Comparison of ENCODE assay signal across 8 cellular contexts in the genomic region with DNA sequence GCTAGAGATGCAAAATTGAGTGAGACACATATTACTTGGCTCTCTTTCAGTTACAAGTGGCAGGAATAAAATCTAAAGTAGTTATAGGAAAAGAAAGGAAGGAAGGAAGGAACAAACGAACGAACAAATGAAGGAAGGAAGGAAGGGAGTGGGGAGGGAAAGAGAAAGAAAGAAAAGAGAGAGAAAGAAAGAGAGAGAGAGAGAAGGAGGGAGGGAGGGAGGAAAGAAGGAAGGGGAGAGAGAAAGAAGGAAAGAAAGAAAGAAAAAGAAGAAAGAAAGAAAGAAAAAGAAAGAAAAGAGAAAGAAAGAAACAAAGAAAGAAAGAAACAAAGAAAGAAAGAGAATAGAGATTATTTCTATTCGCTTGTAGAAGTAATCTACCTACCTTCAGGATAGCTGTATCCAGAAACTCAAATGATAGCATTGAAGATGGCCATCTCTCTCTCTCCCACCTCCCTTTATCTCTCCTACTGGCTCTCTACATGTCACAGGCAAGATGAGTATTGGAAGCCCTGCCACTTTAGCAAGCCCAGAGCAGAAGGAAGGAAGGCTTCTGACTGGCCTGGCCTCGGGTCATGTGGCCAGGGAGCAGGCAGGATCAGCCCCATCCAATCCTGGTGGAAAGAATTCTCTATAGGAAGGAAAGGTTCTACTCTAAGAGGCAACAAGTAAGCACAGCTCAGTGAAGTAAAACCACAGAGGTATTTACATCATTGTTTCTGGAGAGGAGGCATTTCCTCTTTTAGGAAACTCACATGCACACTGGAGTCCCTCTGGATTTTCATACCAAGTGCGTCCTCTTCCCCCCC.
A peak's percentile ranks its signal among the peaks of the same experiment; 100 is the strongest.
DNase-seq lines count a peak whose midpoint lies in the region; ATAC-seq and TF ChIP-seq lines count a peak whose summit lies in the region.

No MANE protein-coding gene starts in this region.

- H3K36me3 ChIP-seq in GM23338 (ENCODE audit: insufficient read depth) (0 out of 2 replicates have a peak, but pooled peaks cover 5% of the 10 kb centered on the region), SK-N-SH (replicated peaks in 1 of 2; ENCODE audit: control insufficient read depth in 1 of 2, insufficient read depth in 2 of 2, low read length in 1 of 2) (no peaks in the 10 kb centered on the region), lower lobe of right lung (no peaks in the 10 kb centered on the region)

- H3K27ac ChIP-seq in GM23338 (ENCODE audit: low read depth) (no peak overlapping the region), SK-N-SH (ENCODE audit: low read depth in 2 of 2, low read length in 1 of 2) (peak overlapping the region; percentile 8 to 25; a peak in 2 of 4 replicates), lower lobe of right lung (no peak overlapping the region)

- intact Hi-C loops in lower lobe of right lung (cut with DNase I) = no loop called here

- H3K27me3 Mint-ChIP-seq in GM23338 (ENCODE audit: insufficient read depth, low read depth, poor library complexity) = no peaks in the 10 kb centered on the region

- no peak overlapping the region for H3K4me3 Mint-ChIP-seq in GM23338

- H4K20me1 ChIP-seq in GM23338 (replicated peaks; ENCODE audit: insufficient read depth) (no peaks in the 10 kb centered on the region), SK-N-SH (ENCODE audit: insufficient read depth) (no peaks in the 10 kb centered on the region)

- no peaks in the 10 kb centered on the region for H3K79me2 ChIP-seq in GM23338 (replicated peaks; ENCODE audit: insufficient read depth)
- no peaks in the 10 kb centered on the region for H3K79me2 ChIP-seq in SK-N-SH (ENCODE audit: insufficient read depth)

- no peaks in the 10 kb centered on the region for H3K36me3 Mint-ChIP-seq in GM23338 (ENCODE audit: low read depth)

- TF ChIP-seq CTCF in AG04449 (IDR thresholded peaks at IDR 0.05; ENCODE audit: insufficient read depth, low read length, missing control alignments) = no peak
- TF ChIP-seq CTCF in GM23338 (conservative IDR thresholded peaks at IDR 0.05; ENCODE audit: low read depth in 2 of 2) = no peak
- no peak for TF ChIP-seq CTCF in SK-N-SH (IDR thresholded peaks at IDR 0.05)
- TF ChIP-seq CTCF in lower lobe of right lung (IDR thresholded peaks at IDR 0.05) = no peak

- H3K9me3 ChIP-seq in SK-N-SH (no peaks in the 10 kb centered on the region; the same call in 1 of the 2 replicates), lower lobe of right lung (no peaks in the 10 kb centered on the region)

- no peaks in the 10 kb centered on the region for H3F3A ChIP-seq in GM23338 (replicated peaks; ENCODE audit: low read depth)
- no peaks in the 10 kb centered on the region for H3F3A ChIP-seq in SK-N-SH (replicated peaks; ENCODE audit: insufficient read depth)

- H3K4me1 ChIP-seq in GM23338 (ENCODE audit: insufficient read depth) = no peaks in the 10 kb centered on the region
- peaks cover 21 to 42% of the 10 kb centered on the region in 2 experiments for H3K4me1 ChIP-seq in SK-N-SH (ENCODE audit: control insufficient read depth in 1 of 2, insufficient read depth in 2 of 2, low read depth in 1 of 2, low read length in 1 of 2)
- peaks cover 33% of the 10 kb centered on the region for H3K4me1 ChIP-seq in lower lobe of right lung

- H3K4me1 Mint-ChIP-seq in GM23338 = peaks cover 15% of the 10 kb centered on the region

- ATAC-seq in GM23338 (peak; percentile 52), HG02870 (IDR thresholded peaks at IDR 0.05; ENCODE audit: unreplicated experiment) (no peak), lower lobe of right lung (no peak)

- H3K27ac Mint-ChIP-seq in GM23338 = no peak overlapping the region

- DNase-seq in AG04449 (ENCODE audit: low read depth, low spot score) (peak; percentile 76), GM23338 (ENCODE audit: low spot score) (no peak), SK-N-SH (no peak), iPS-NIHi11 (ENCODE audit: low spot score) (peak; percentile 60), lower lobe of right lung (no peak), NCI-H2081 treated with DMSO at 0.1 percent for 48 hours (lab: John Stamatoyannopoulos, UW) (no peak), KG1 (lab: John Stamatoyannopoulos, UW) (no peak)

- H3K4me3 ChIP-seq in AG04449 (ENCODE audit: low read depth, low read length) (no peak overlapping the region), GM23338 (no peak overlapping the region), SK-N-SH (ENCODE audit: low read depth in 2 of 2, low read length in 1 of 2) (no peak overlapping the region), lower lobe of right lung (no peak overlapping the region)

- CTCF ChIA-PET in AG04449 (lab: Yijun Ruan, JAX) = no interaction called here
- CTCF ChIA-PET in SK-N-SH (lab: Yijun Ruan, JAX) = no interaction called here

- no peaks in the 10 kb centered on the region for H3K9me2 ChIP-seq in GM23338 (ENCODE audit: insufficient read depth)
- no peaks in the 10 kb centered on the region for H3K9me2 ChIP-seq in SK-N-SH

- POLR2A ChIA-PET in AG04449 (lab: Yijun Ruan, JAX) (no interaction called here), SK-N-SH (lab: Yijun Ruan, JAX) (no interaction called here)

- H3K27me3 ChIP-seq in GM23338 (ENCODE audit: insufficient read depth) (no peaks in the 10 kb centered on the region), SK-N-SH (ENCODE audit: insufficient read depth) (no peaks in the 10 kb centered on the region), lower lobe of right lung (ENCODE audit: low read depth) (no peaks in the 10 kb centered on the region)

- H3K4me2 ChIP-seq in GM23338 (no peak overlapping the region), SK-N-SH (no peak overlapping the region)

- 67% methylated on average over 5 of the region's 5 CpGs for WGBS in SK-N-SH (ENCODE audit: low lambda C conversion rate)

- H3K9ac ChIP-seq in SK-N-SH = no peak overlapping the region

- H3K9me3 Mint-ChIP-seq in GM23338 = peaks cover 15% of the 10 kb centered on the region

- TF ChIP-seq EP300 in SK-N-SH (IDR thresholded peaks at IDR 0.05; ENCODE audit: borderline replicate concordance in 1 of 2, low read depth in 1 of 2, low read length in 1 of 2) = no peak

- TF ChIP-seq RAD21 in SK-N-SH (IDR thresholded peaks at IDR 0.05; ENCODE audit: low read length) = no peak

- H2AFZ ChIP-seq in GM23338 (peak overlapping the region; percentile 70), SK-N-SH (ENCODE audit: low read depth) (no peak overlapping the region)

TF ChIP-seq in GM23338, 12 proteins besides CTCF, POLR2A, EP300 and RAD21 (continues in another document):
- TF ChIP-seq STAT1 (IDR thresholded peaks at IDR 0.05; ENCODE audit: unreplicated experiment) (no peak), ZNF114 (CRISPR knock-in tag; IDR thresholded peaks at IDR 0.05) (no peak), JUNB (IDR thresholded peaks at IDR 0.05; ENCODE audit: unreplicated experiment) (no peak)
- TF ChIP-seq, protein P1, sequence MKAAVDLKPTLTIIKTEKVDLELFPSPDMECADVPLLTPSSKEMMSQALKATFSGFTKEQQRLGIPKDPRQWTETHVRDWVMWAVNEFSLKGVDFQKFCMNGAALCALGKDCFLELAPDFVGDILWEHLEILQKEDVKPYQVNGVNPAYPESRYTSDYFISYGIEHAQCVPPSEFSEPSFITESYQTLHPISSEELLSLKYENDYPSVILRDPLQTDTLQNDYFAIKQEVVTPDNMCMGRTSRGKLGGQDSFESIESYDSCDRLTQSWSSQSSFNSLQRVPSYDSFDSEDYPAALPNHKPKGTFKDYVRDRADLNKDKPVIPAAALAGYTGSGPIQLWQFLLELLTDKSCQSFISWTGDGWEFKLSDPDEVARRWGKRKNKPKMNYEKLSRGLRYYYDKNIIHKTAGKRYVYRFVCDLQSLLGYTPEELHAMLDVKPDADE (IDR thresholded peaks at IDR 0.05) = no peak

TF ChIP-seq in SK-N-SH, 30 proteins besides CTCF, POLR2A, EP300 and RAD21:
- no peak for TF ChIP-seq TCF12 (IDR thresholded peaks at IDR 0.05)
- TF ChIP-seq, protein P2, sequence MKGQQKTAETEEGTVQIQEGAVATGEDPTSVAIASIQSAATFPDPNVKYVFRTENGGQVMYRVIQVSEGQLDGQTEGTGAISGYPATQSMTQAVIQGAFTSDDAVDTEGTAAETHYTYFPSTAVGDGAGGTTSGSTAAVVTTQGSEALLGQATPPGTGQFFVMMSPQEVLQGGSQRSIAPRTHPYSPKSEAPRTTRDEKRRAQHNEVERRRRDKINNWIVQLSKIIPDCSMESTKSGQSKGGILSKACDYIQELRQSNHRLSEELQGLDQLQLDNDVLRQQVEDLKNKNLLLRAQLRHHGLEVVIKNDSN (IDR thresholded peaks at IDR 0.05; ENCODE audit: borderline replicate concordance, low read depth) = peak; percentile 79
- no peak for TF ChIP-seq ELF1 (IDR thresholded peaks at IDR 0.05)
- TF ChIP-seq, protein P3, sequence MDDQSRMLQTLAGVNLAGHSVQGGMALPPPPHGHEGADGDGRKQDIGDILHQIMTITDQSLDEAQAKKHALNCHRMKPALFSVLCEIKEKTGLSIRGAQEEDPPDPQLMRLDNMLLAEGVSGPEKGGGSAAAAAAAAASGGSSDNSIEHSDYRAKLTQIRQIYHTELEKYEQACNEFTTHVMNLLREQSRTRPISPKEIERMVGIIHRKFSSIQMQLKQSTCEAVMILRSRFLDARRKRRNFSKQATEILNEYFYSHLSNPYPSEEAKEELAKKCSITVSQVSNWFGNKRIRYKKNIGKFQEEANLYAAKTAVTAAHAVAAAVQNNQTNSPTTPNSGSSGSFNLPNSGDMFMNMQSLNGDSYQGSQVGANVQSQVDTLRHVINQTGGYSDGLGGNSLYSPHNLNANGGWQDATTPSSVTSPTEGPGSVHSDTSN (IDR thresholded peaks at IDR 0.05) = no peak
- TF ChIP-seq TAF1 (IDR thresholded peaks at IDR 0.05; ENCODE audit: borderline replicate concordance, low read depth, low read length) = no peak
- no peak for TF ChIP-seq TEAD4 (IDR thresholded peaks at IDR 0.05; ENCODE audit: borderline replicate concordance, insufficient read depth)

Comparison
In these comparisons a context has a peak if more than half of its experiments do, and no peak if none do; other contexts are left out.
1. DNase-seq: peak in AG04449 (single experiment) and iPS-NIHi11 (single experiment); none in GM23338 (single experiment), SK-N-SH (single experiment), lower lobe of right lung (single experiment), NCI-H2081 treated with DMSO at 0.1 percent for 48 hours (single experiment) and KG1 (single experiment).
2. H3K27ac ChIP-seq: peak in SK-N-SH (2 of 2); none in GM23338 (single experiment) and lower lobe of right lung (single experiment).